Comparison of ENCODE assay signal across 27 cellular contexts in the genomic region with DNA sequence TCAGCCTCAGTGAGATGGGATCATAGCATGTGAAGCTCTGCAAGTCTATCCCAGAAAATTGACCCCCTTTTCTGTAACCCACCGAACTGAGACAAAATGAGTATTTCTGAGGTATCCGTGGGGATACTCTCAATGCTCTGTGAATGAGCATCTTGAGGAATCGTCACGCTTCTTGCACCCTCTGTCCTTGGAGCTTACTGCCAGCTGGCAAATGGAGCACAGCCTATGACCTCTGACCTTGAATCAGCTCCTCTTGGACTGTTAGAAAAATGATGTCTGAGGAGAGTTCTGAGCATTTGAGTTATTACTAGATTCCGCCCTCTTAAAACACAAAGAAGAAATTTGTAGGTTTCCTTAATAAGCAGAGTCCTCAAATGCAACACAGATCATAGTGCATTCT.
"Had no signal": no experiment of that assay in that cellular context is flagged by ENCODE, and none has a peak within 500 bp of the region (broad histone marks: within the 10 kb centered on the region; RNA-seq: fewer than 3 reads in every experiment).

No MANE protein-coding gene starts in this region.

- H3K36me3 ChIP-seq: heart right ventricle, left lung, right atrium auricular region, stomach, suprapubic skin, thoracic aorta, tibial nerve, upper lobe of left lung, vagina had no signal

- H3K27me3 ChIP-seq: heart right ventricle, hepatocyte, left lung, right atrium auricular region, stomach, suprapubic skin, tibial nerve, upper lobe of left lung, vagina had no signal

- H3K9ac ChIP-seq: parathyroid adenoma had no signal

- H3K4me1 Mint-ChIP-seq: mesothelial cell of epicardium; naive B cell; natural killer cell; stimulated activated naive B cell treated with anti-CD40 and anti-IgM and Interleukin-4, amounts not matched to agents 10 μg/mL and 1 μg/mL and 100 μg/mL, for 72 hours had no signal

- H3K9me3 ChIP-seq: psoas muscle, suprapubic skin, vagina had no signal

- H3K27ac ChIP-seq: heart right ventricle, hepatocyte, left lung, parathyroid adenoma, psoas muscle, right atrium auricular region, skin epidermis, stomach, suprapubic skin, thoracic aorta, tibial nerve, upper lobe of left lung, vagina had no signal

- DNase-seq: heart right ventricle; islet precursor cell; left lung; mesendoderm; naive B cell; natural killer cell; occipital lobe; psoas muscle; stimulated activated CD4-positive, alpha-beta T cell treated with anti-CD3 and anti-CD28 coated beads, Interleukin-12 subunit alpha, Interleukin-12 subunit beta, amount 100 ng/mL, for 4 hours; stimulated activated CD4-positive, alpha-beta T cell treated with anti-CD3 and anti-CD28 coated beads, Interleukin-15, amount 100 ng/mL, for 24 hours; stimulated activated CD4-positive, alpha-beta T cell treated with anti-CD3 and anti-CD28 coated beads, Interleukin-2, amount 100 ng/mL, for 24 hours; stimulated activated CD4-positive, alpha-beta T cell treated with anti-CD3 and anti-CD28 coated beads, Interleukin-4, amount 100 ng/mL, for 1 hour; stimulated activated naive B cell treated with anti-CD40 and anti-IgM and Interleukin-4, amounts not matched to agents 10 μg/mL and 1 μg/mL and 100 μg/mL, for 72 hours; stimulated activated naive CD8-positive, alpha-beta T cell treated with anti-CD3 and anti-CD28 coated beads, Interleukin-15, Interleukin-2, amounts not matched to agents 100 U/mL and 50 U/mL, for 24 hours; stomach; upper lobe of left lung had no signal

- H3K4me3 Mint-ChIP-seq: mesothelial cell of epicardium; naive B cell; natural killer cell; stimulated activated naive B cell treated with anti-CD40 and anti-IgM and Interleukin-4, amounts not matched to agents 10 μg/mL and 1 μg/mL and 100 μg/mL, for 72 hours had no signal

- ATAC-seq: heart right ventricle; left lung; natural killer cell; psoas muscle; sciatic nerve; stimulated activated naive B cell treated with anti-CD40 and anti-IgM and Interleukin-4, amounts not matched to agents 10 μg/mL and 1 μg/mL and 100 μg/mL, for 72 hours; stimulated activated naive CD8-positive, alpha-beta T cell treated with anti-CD3 and anti-CD28 coated beads, Interleukin-15, Interleukin-2, amounts not matched to agents 100 U/mL and 50 U/mL, for 24 hours had no signal

- H3K4me2 ChIP-seq: hepatocyte had no signal

- H3K79me2 ChIP-seq: hepatocyte, parathyroid adenoma had no signal

- H3K27ac Mint-ChIP-seq: mesothelial cell of epicardium; naive B cell; natural killer cell; stimulated activated naive B cell treated with anti-CD40 and anti-IgM and Interleukin-4, amounts not matched to agents 10 μg/mL and 1 μg/mL and 100 μg/mL, for 72 hours had no signal

- H3K4me1 ChIP-seq: heart right ventricle, left lung, parathyroid adenoma, psoas muscle, right atrium auricular region, stomach, suprapubic skin, tibial nerve, upper lobe of left lung, vagina had no signal

- H3K4me3 ChIP-seq: heart right ventricle, hepatocyte, left lung, lung, psoas muscle, right atrium auricular region, skin epidermis, stomach, suprapubic skin, thoracic aorta, tibial nerve, upper lobe of left lung, vagina had no signal

- H2AFZ ChIP-seq: hepatocyte, parathyroid adenoma had no signal

- H3K27me3 Mint-ChIP-seq: naive B cell; stimulated activated naive B cell treated with anti-CD40 and anti-IgM and Interleukin-4, amounts not matched to agents 10 μg/mL and 1 μg/mL and 100 μg/mL, for 72 hours had no signal
